ENCODE assay signal across 24 cellular contexts in the genomic region with DNA sequence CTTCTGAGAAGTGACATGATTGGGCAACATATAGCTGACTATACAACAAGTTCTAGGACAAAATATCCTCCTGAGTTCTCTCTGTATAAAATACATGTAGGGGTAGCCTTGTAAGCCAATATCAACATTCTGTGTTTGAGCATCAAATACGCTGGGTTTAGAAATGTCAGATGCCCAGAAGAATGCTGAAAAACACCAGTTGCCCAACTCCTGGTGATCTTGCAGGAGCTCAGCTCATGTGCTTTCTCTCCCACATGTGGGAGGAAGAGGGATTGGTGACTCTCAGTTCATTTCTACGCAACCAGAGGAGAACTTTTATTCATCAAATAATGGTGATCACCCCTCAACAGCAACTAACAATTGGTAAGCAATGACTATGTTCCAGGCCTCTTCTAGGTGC.
"Had no signal": no experiment of that assay in that cellular context is flagged by ENCODE, and none has a peak within 500 bp of the region (broad histone marks: within the 10 kb centered on the region; RNA-seq: fewer than 3 reads in every experiment).

No MANE protein-coding gene starts in this region.

- H3K4me1 Mint-ChIP-seq: endodermal cell; natural killer cell; neural crest cell; stimulated activated effector memory CD8-positive, alpha-beta T cell treated with anti-CD3 and anti-CD28 coated beads, Interleukin-12 subunit alpha, Interleukin-12 subunit beta, amount 100 ng/mL, for 72 hours had no signal

- FAIRE-seq: endothelial cell of umbilical vein, pancreas, urothelium cell line had no signal

- DNase-seq: cerebellar nuclear complex; effector CD4-positive, alpha-beta T cell; endodermal cell; left colon; left ventricle myocardium superior; mucosa of descending colon; natural killer cell; pancreas; right cardiac atrium; stimulated activated CD4-positive, alpha-beta T cell treated with anti-CD3 and anti-CD28 coated beads, Interleukin-4, amount 100 ng/mL, for 1 hour; stimulated activated CD8-positive, alpha-beta memory T cell treated with anti-CD3 and anti-CD28 coated beads, Interleukin-4, amount 100 ng/mL, for 48 hours; stimulated activated naive CD8-positive, alpha-beta T cell treated with anti-CD3 and anti-CD28 coated beads, Interleukin-15, Interleukin-2, amounts not matched to agents 100 U/mL and 50 U/mL, for 24 hours; thyroid gland had no signal

- H3K4me1 ChIP-seq: esophagus muscularis mucosa, gastroesophageal sphincter, pancreas, suprapubic skin, thyroid gland had no signal

- H3K27ac ChIP-seq: coronary artery, esophagus muscularis mucosa, gastroesophageal sphincter, pancreas, suprapubic skin, thyroid gland had no signal

- H3K27ac Mint-ChIP-seq: endodermal cell; natural killer cell; stimulated activated effector memory CD8-positive, alpha-beta T cell treated with anti-CD3 and anti-CD28 coated beads, Interleukin-12 subunit alpha, Interleukin-12 subunit beta, amount 100 ng/mL, for 72 hours; type B pancreatic cell had no signal

- H3K36me3 ChIP-seq: esophagus muscularis mucosa, gastroesophageal sphincter, pancreas, suprapubic skin, thyroid gland had no signal

- H3K4me3 Mint-ChIP-seq: endodermal cell; natural killer cell; neural crest cell; stimulated activated effector memory CD8-positive, alpha-beta T cell treated with anti-CD3 and anti-CD28 coated beads, Interleukin-12 subunit alpha, Interleukin-12 subunit beta, amount 100 ng/mL, for 72 hours; type B pancreatic cell had no signal

- H3K27me3 ChIP-seq: esophagus muscularis mucosa, gastroesophageal sphincter, pancreas, suprapubic skin, thyroid gland had no signal

- H3K9me3 ChIP-seq: esophagus muscularis mucosa, gastroesophageal sphincter, mucosa of descending colon, pancreas, suprapubic skin, thyroid gland had no signal

- H3K9me3 Mint-ChIP-seq: type B pancreatic cell had no signal

- H3K27me3 Mint-ChIP-seq: progenitor cell of endocrine pancreas, type B pancreatic cell had no signal

- H3K36me3 Mint-ChIP-seq: stimulated activated effector memory CD8-positive, alpha-beta T cell treated with anti-CD3 and anti-CD28 coated beads, Interleukin-12 subunit alpha, Interleukin-12 subunit beta, amount 100 ng/mL, for 72 hours; type B pancreatic cell had no signal

- H3K4me3 ChIP-seq: coronary artery, esophagus muscularis mucosa, gastroesophageal sphincter, lung, mucosa of descending colon, pancreas, suprapubic skin, thyroid gland had no signal
